ENCODE assay signal across 1 cellular context in the genomic region with DNA sequence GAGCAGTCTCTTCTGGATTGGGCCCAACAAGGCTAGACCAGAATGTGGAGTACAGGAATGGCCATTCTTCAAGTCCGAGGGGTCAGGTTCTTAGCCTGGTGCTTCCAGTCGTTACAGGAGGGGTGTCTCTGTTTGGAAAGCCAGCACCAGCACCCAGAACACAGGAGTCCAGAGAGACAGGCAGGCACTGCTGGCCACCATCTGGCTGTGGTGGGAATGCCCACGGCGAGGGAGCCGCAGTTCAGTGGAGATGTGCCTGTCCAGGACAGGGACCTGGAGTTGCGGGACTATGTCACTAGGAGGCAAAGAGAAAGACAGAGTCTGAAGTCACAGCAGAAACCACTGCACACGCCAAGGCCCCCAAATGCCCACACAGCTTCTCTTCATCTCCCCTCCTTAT.
TF ChIP-seq lines count a peak whose summit lies in the region.

No MANE protein-coding gene starts in this region.

TF ChIP-seq in HepG2, 621 proteins besides CTCF, POLR2A, EP300 and RAD21:
- TF ChIP-seq, protein P1, sequence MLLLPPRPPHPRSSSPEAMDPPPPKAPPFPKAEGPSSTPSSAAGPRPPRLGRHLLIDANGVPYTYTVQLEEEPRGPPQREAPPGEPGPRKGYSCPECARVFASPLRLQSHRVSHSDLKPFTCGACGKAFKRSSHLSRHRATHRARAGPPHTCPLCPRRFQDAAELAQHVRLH (CRISPR knock-in tag; IDR thresholded peaks at IDR 0.05; ENCODE audit: borderline replicate concordance, low read depth), result no peak
- no peak for TF ChIP-seq NFE2L2 (IDR thresholded peaks at IDR 0.05; ENCODE audit: low read length)
- TF ChIP-seq KLF11 (CRISPR knock-in tag; IDR thresholded peaks at IDR 0.05), result no peak
- no peak for TF ChIP-seq NONO (IDR thresholded peaks at IDR 0.05)
- TF ChIP-seq NONO (CRISPR knock-in tag; conservative IDR thresholded peaks at IDR 0.05), result no peak
- TF ChIP-seq NBN (conservative IDR thresholded peaks at IDR 0.05), result no peak
- TF ChIP-seq, protein P2, sequence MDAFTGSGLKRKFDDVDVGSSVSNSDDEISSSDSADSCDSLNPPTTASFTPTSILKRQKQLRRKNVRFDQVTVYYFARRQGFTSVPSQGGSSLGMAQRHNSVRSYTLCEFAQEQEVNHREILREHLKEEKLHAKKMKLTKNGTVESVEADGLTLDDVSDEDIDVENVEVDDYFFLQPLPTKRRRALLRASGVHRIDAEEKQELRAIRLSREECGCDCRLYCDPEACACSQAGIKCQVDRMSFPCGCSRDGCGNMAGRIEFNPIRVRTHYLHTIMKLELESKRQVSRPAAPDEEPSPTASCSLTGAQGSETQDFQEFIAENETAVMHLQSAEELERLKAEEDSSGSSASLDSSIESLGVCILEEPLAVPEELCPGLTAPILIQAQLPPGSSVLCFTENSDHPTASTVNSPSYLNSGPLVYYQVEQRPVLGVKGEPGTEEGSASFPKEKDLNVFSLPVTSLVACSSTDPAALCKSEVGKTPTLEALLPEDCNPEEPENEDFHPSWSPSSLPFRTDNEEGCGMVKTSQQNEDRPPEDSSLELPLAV (CRISPR knock-in tag; conservative IDR thresholded peaks at IDR 0.05; ENCODE audit: low read depth), result no peak
- TF ChIP-seq ZNF230 (CRISPR knock-in tag; IDR thresholded peaks at IDR 0.05), result no peak
- no peak for TF ChIP-seq TEAD2 (CRISPR knock-in tag; IDR thresholded peaks at IDR 0.05)
- no peak for TF ChIP-seq ZNF589 (CRISPR knock-in tag; conservative IDR thresholded peaks at IDR 0.05)
- no peak for TF ChIP-seq ZNF160 (CRISPR knock-in tag; IDR thresholded peaks at IDR 0.05)
- TF ChIP-seq, protein P3, sequence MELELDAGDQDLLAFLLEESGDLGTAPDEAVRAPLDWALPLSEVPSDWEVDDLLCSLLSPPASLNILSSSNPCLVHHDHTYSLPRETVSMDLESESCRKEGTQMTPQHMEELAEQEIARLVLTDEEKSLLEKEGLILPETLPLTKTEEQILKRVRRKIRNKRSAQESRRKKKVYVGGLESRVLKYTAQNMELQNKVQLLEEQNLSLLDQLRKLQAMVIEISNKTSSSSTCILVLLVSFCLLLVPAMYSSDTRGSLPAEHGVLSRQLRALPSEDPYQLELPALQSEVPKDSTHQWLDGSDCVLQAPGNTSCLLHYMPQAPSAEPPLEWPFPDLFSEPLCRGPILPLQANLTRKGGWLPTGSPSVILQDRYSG (CRISPR knock-in tag; IDR thresholded peaks at IDR 0.05), result no peak
- TF ChIP-seq ZNF816 (CRISPR knock-in tag; IDR thresholded peaks at IDR 0.05; ENCODE audit: borderline replicate concordance), result no peak
- TF ChIP-seq, protein P4, sequence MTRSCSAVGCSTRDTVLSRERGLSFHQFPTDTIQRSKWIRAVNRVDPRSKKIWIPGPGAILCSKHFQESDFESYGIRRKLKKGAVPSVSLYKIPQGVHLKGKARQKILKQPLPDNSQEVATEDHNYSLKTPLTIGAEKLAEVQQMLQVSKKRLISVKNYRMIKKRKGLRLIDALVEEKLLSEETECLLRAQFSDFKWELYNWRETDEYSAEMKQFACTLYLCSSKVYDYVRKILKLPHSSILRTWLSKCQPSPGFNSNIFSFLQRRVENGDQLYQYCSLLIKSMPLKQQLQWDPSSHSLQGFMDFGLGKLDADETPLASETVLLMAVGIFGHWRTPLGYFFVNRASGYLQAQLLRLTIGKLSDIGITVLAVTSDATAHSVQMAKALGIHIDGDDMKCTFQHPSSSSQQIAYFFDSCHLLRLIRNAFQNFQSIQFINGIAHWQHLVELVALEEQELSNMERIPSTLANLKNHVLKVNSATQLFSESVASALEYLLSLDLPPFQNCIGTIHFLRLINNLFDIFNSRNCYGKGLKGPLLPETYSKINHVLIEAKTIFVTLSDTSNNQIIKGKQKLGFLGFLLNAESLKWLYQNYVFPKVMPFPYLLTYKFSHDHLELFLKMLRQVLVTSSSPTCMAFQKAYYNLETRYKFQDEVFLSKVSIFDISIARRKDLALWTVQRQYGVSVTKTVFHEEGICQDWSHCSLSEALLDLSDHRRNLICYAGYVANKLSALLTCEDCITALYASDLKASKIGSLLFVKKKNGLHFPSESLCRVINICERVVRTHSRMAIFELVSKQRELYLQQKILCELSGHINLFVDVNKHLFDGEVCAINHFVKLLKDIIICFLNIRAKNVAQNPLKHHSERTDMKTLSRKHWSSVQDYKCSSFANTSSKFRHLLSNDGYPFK (CRISPR knock-in tag; IDR thresholded peaks at IDR 0.05; ENCODE audit: borderline replicate concordance), result no peak
- TF ChIP-seq, protein P5, sequence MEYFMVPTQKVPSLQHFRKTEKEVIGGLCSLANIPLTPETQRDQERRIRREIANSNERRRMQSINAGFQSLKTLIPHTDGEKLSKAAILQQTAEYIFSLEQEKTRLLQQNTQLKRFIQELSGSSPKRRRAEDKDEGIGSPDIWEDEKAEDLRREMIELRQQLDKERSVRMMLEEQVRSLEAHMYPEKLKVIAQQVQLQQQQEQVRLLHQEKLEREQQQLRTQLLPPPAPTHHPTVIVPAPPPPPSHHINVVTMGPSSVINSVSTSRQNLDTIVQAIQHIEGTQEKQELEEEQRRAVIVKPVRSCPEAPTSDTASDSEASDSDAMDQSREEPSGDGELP (IDR thresholded peaks at IDR 0.05; ENCODE audit: borderline replicate concordance, low read depth), result no peak
- no peak for TF ChIP-seq ESRRA (CRISPR knock-in tag; IDR thresholded peaks at IDR 0.05; ENCODE audit: low read depth)
- TF ChIP-seq, protein P6, sequence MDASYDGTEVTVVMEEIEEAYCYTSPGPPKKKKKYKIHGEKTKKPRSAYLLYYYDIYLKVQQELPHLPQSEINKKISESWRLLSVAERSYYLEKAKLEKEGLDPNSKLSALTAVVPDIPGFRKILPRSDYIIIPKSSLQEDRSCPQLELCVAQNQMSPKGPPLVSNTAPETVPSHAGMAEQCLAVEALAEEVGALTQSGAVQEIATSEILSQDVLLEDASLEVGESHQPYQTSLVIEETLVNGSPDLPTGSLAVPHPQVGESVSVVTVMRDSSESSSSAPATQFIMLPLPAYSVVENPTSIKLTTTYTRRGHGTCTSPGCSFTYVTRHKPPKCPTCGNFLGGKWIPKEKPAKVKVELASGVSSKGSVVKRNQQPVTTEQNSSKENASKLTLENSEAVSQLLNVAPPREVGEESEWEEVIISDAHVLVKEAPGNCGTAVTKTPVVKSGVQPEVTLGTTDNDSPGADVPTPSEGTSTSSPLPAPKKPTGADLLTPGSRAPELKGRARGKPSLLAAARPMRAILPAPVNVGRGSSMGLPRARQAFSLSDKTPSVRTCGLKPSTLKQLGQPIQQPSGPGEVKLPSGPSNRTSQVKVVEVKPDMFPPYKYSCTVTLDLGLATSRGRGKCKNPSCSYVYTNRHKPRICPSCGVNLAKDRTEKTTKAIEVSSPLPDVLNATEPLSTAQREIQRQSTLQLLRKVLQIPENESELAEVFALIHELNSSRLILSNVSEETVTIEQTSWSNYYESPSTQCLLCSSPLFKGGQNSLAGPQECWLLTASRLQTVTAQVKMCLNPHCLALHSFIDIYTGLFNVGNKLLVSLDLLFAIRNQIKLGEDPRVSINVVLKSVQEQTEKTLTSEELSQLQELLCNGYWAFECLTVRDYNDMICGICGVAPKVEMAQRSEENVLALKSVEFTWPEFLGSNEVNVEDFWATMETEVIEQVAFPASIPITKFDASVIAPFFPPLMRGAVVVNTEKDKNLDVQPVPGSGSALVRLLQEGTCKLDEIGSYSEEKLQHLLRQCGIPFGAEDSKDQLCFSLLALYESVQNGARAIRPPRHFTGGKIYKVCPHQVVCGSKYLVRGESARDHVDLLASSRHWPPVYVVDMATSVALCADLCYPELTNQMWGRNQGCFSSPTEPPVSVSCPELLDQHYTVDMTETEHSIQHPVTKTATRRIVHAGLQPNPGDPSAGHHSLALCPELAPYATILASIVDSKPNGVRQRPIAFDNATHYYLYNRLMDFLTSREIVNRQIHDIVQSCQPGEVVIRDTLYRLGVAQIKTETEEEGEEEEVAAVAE (CRISPR knock-in tag; IDR thresholded peaks at IDR 0.05; ENCODE audit: borderline replicate concordance), result no peak
TF ChIP-seq in HepG2: peak in this region for 0.
